In genomic region chr20:31909253-31910070, GRCh38 we compare ENCODE assay signal across 19 cellular contexts. TPM values are rescaled to one million over a fixed set of nuclear protein-coding genes. Genes with fewer than 3 reads are reported as not detected.
DNase-seq lines count a peak whose midpoint lies in the region; ATAC-seq, FAIRE-seq and TF ChIP-seq lines count a peak whose summit lies in the region.
"Had no signal": no experiment of that assay in that cellular context is flagged by ENCODE, and none has a peak within 500 bp of the region (broad histone marks: within the 10 kb centered on the region; RNA-seq: fewer than 3 reads in every experiment).

No MANE protein-coding gene starts in this region.

- H3K4me3 Mint-ChIP-seq in endodermal cell: no peak overlapping the region
- H3K4me3 Mint-ChIP-seq: CD4-positive, alpha-beta memory T cell had no signal

- H3K4me1 ChIP-seq in endodermal cell (ENCODE audit: control insufficient read depth, insufficient read depth, low read length) (no peaks in the 10 kb centered on the region), upper lobe of right lung (no peaks in the 10 kb centered on the region)
- H3K4me1 ChIP-seq: A549, BE2C had no signal

- H3K9me3 ChIP-seq in endodermal cell (ENCODE audit: control insufficient read depth, low read length) (no peaks in the 10 kb centered on the region), upper lobe of right lung (no peaks in the 10 kb centered on the region)
- H3K9me3 ChIP-seq: A549, BE2C had no signal

- intact Hi-C loops in upper lobe of right lung (cut with DNase I): no loop called here

- no peak overlapping the region for H3K27ac Mint-ChIP-seq in endodermal cell
- H3K27ac Mint-ChIP-seq: CD4-positive, alpha-beta memory T cell had no signal

- WGBS in endodermal cell (ENCODE audit: insufficient coverage in 1 of 2, insufficient read length in 1 of 2), 2 experiments: 90 to 93% methylated on average over 16 to 17 of the region's 17 CpGs

- no peak overlapping the region for H3K27ac ChIP-seq in endodermal cell (ENCODE audit: low read depth, low read length)
- H3K27ac ChIP-seq in upper lobe of right lung: no peak overlapping the region
- H3K27ac ChIP-seq: A549, C4-2B had no signal

- FAIRE-seq in H54 (lab: Jason Lieb, UNC): no peak
- FAIRE-seq: A549, HTR-8/SVneo had no signal

- H3K9me3 Mint-ChIP-seq in endodermal cell: no peaks in the 10 kb centered on the region
- H3K9me3 Mint-ChIP-seq: CD4-positive, alpha-beta memory T cell had no signal

- no peaks in the 10 kb centered on the region for H3K27me3 ChIP-seq in H7 (ENCODE audit: control insufficient read depth, insufficient read depth, low read length)
- H3K27me3 ChIP-seq in endodermal cell (ENCODE audit: control insufficient read depth, insufficient read depth, low read length, poor library complexity, severe bottlenecking): no peaks in the 10 kb centered on the region
- H3K27me3 ChIP-seq in upper lobe of right lung: no peaks in the 10 kb centered on the region
- H3K27me3 ChIP-seq: BE2C had no signal

- no peak overlapping the region for H3K9ac ChIP-seq in endodermal cell (ENCODE audit: extremely low read depth, low read length, poor library complexity, severe bottlenecking)

- TF ChIP-seq CTCF in endodermal cell (conservative IDR thresholded peaks at IDR 0.05) (no peak), upper lobe of right lung (IDR thresholded peaks at IDR 0.05) (no peak)

- no peaks in the 10 kb centered on the region for H3K36me3 Mint-ChIP-seq in endodermal cell (ENCODE audit: low read depth)
- H3K36me3 Mint-ChIP-seq: CD4-positive, alpha-beta memory T cell had no signal

- peaks cover 5% of the 10 kb centered on the region for H3K4me1 Mint-ChIP-seq in endodermal cell
- H3K4me1 Mint-ChIP-seq: CD4-positive, alpha-beta memory T cell had no signal

- DNase-seq in H7: peak; percentile 40
- peak; percentile 15 for DNase-seq in NCI-H69 (lab: John Stamatoyannopoulos, UW)
- DNase-seq in endodermal cell: peak; percentile 42
- DNase-seq in upper lobe of right lung: peak; percentile 26
- DNase-seq in H54 (ENCODE audit: insufficient read length, low spot score): no peak
- no peak for DNase-seq in HK-2 (ENCODE audit: unreplicated experiment)
- DNase-seq: BE2C; CD4-positive, alpha-beta memory T cell; DMS153; DMS79 treated with DMSO at 0.1 percent for 48 hours; EL; GDM1; GOT3; Kasumi-1 had no signal

- H3K4me3 ChIP-seq in H7 (ENCODE audit: insufficient read depth, low read depth, low read length) (no peak overlapping the region), endodermal cell (ENCODE audit: low read length) (no peak overlapping the region), upper lobe of right lung (no peak overlapping the region)
- H3K4me3 ChIP-seq: A549 had no signal

- no peak for TF ChIP-seq POLR2A in H54 (IDR thresholded peaks at IDR 0.05; ENCODE audit: low read depth, low read length)

- no peaks in the 10 kb centered on the region for H3K36me3 ChIP-seq in H7 (replicated peaks; ENCODE audit: control insufficient read depth, insufficient read depth, low read length)
- no peaks in the 10 kb centered on the region for H3K36me3 ChIP-seq in endodermal cell (ENCODE audit: control insufficient read depth, insufficient read depth, low read length)
- H3K36me3 ChIP-seq in upper lobe of right lung: no peaks in the 10 kb centered on the region
- H3K36me3 ChIP-seq: BE2C had no signal

- H3K27me3 Mint-ChIP-seq in endodermal cell (ENCODE audit: insufficient read depth): no peaks in the 10 kb centered on the region

- ATAC-seq in upper lobe of right lung (no peak), SK-N-SH treated with all-trans-retinoic acid at 6 μM for 48 hours (no peak)
- ATAC-seq: A549 had no signal

TF ChIP-seq in SK-N-SH treated with all-trans-retinoic acid at 6 μM for 48 hours, 23 proteins besides CTCF, POLR2A, EP300 and RAD21:
- TF ChIP-seq TOX (CRISPR knock-in tag; IDR thresholded peaks at IDR 0.05; ENCODE audit: borderline replicate concordance) (no peak), SNAI2 (CRISPR knock-in tag; IDR thresholded peaks at IDR 0.05) (no peak), ZC3H10 (CRISPR knock-in tag; IDR thresholded peaks at IDR 0.05) (no peak), CREB5 (CRISPR knock-in tag; IDR thresholded peaks at IDR 0.05; ENCODE audit: low read depth) (no peak), ESRRG (CRISPR knock-in tag; IDR thresholded peaks at IDR 0.05) (no peak), PPARA (CRISPR knock-in tag; IDR thresholded peaks at IDR 0.05; ENCODE audit: borderline replicate concordance) (no peak), ARNTL (CRISPR knock-in tag; IDR thresholded peaks at IDR 0.05; ENCODE audit: borderline replicate concordance, low read depth) (no peak), GLIS3 (CRISPR knock-in tag; IDR thresholded peaks at IDR 0.05) (no peak)
TF ChIP-seq in SK-N-SH treated with all-trans-retinoic acid at 6 μM for 48 hours: peak in this region for 0.

RNA-seq across cellular contexts. Expression of gene TTLL9, which starts 39.0 kb away (rescaled TPM):
- total RNA-seq in H7 (2014; rRNA removed; shearing (Covaris generic)): 0.14 TPM in 1 of 2 replicates, not detected in the other
- under 1 TPM; 0.29 to 0.51 TPM for total RNA-seq in endodermal cell
- 1.00 TPM for polyA plus RNA-seq in endodermal cell (2013, experiment 1 of 2)
- 1.2 TPM for polyA plus RNA-seq in endodermal cell (2013, experiment 2 of 2)
- total RNA-seq in upper lobe of right lung: 0.49 TPM
- total RNA-seq: CD4-positive, alpha-beta memory T cell had no signal
- polyA plus RNA-seq: AG04450 had no signal

RNA-seq across cellular contexts. Expression of gene DUSP15, which starts 39.1 kb away (rescaled TPM):
- total RNA-seq in H7 (2014; rRNA removed; shearing (Covaris generic)): 1.5 and 2.5 TPM in 2 replicates
- 1 to 10 TPM; 3.8 to 7.2 TPM for total RNA-seq in endodermal cell
- polyA plus RNA-seq in endodermal cell (2013, experiment 1 of 2): 7.3 TPM
- 7.6 TPM for polyA plus RNA-seq in endodermal cell (2013, experiment 2 of 2)
- 2.4 TPM for total RNA-seq in upper lobe of right lung
- total RNA-seq: CD4-positive, alpha-beta memory T cell had no signal
- polyA plus RNA-seq: AG04450; CD4-positive, alpha-beta memory T cell had no signal

RNA-seq across cellular contexts. Expression of gene PDRG1, which starts 42.4 kb away (rescaled TPM):
- total RNA-seq in H7 (2014; rRNA removed; shearing (Covaris generic)): 8.4 and 12.8 TPM in 2 replicates
- 10 to 100 TPM; 20.4 to 24.4 TPM for total RNA-seq in endodermal cell
- 19.2 TPM for polyA plus RNA-seq in endodermal cell (2013, experiment 1 of 2)
- 18.4 TPM for polyA plus RNA-seq in endodermal cell (2013, experiment 2 of 2)
- total RNA-seq in upper lobe of right lung: 8.0 TPM

RNA-seq across cellular contexts. Expression of gene XKR7, which starts 58.5 kb away (rescaled TPM):
- 0.63 and 0.73 TPM in 2 replicates for total RNA-seq in H7 (2014; rRNA removed; shearing (Covaris generic))
- total RNA-seq in endodermal cell: 1 to 10 TPM; 2.7 to 3.1 TPM
- polyA plus RNA-seq in endodermal cell (2013, experiment 1 of 2): 3.9 TPM
- 3.4 TPM for polyA plus RNA-seq in endodermal cell (2013, experiment 2 of 2)
- 0.09 TPM for total RNA-seq in upper lobe of right lung
- total RNA-seq: CD4-positive, alpha-beta memory T cell had no signal
- polyA plus RNA-seq: AG04450; CD4-positive, alpha-beta memory T cell had no signal

Comparison
In these comparisons a context has a peak if more than half of its experiments do, and no peak if none do; other contexts are left out.
1. DNase-seq: peak in H7 (single experiment), NCI-H69 (single experiment), endodermal cell (single experiment) and upper lobe of right lung (single experiment); none in H54 (single experiment) and HK-2 (single experiment).